Comparison of ENCODE assay signal across 14 cellular contexts in genomic region chr15:84834969-84835368, GRCh38. TPM values are rescaled to one million over a fixed set of nuclear protein-coding genes. Genes with fewer than 3 reads are reported as not detected.
"Had no signal": no experiment of that assay in that cellular context is flagged by ENCODE, and none has a peak within 500 bp of the region (broad histone marks: within the 10 kb centered on the region; RNA-seq: fewer than 3 reads in every experiment).

No MANE protein-coding gene starts in this region.

- H2AFZ ChIP-seq: neural progenitor cell had no signal

- H3K9me3 ChIP-seq: right lobe of liver, thyroid gland had no signal

- H3K36me3 ChIP-seq: neural progenitor cell, right lobe of liver, thyroid gland had no signal

- H3K4me2 ChIP-seq: neural progenitor cell had no signal

- H3K9me3 Mint-ChIP-seq: activated T-cell treated with anti-CD3 and anti-CD28 coated beads, Interleukin-2, amount 50 U/mL, for 4 hours; memory B cell; neural progenitor cell had no signal

- H3K4me3 Mint-ChIP-seq: activated naive CD8-positive, alpha-beta T cell; activated T-cell treated with anti-CD3 and anti-CD28 coated beads, Interleukin-2, amount 50 U/mL, for 4 hours; memory B cell; neural progenitor cell had no signal

- H3K9ac ChIP-seq: neural progenitor cell had no signal

- DNase-seq: activated gamma-delta T cell; activated T-cell treated with anti-CD3 and anti-CD28 coated beads, Interleukin-2, amount 50 U/mL, for 4 hours; amygdala; posterior cingulate gyrus; stimulated activated CD4-positive, alpha-beta T cell treated with anti-CD3 and anti-CD28 coated beads, Interleukin-12 subunit alpha, Interleukin-12 subunit beta, amount 100 ng/mL, for 4 hours; stimulated activated naive CD8-positive, alpha-beta T cell treated with anti-CD3 and anti-CD28 coated beads, Interleukin-15, Interleukin-2, amounts not matched to agents 100 U/mL and 50 U/mL, for 24 hours; thyroid gland had no signal

- H3K4me1 Mint-ChIP-seq: memory B cell had no signal

- H3K27me3 Mint-ChIP-seq: activated naive CD8-positive, alpha-beta T cell had no signal

- H3K27ac ChIP-seq: neural progenitor cell, right lobe of liver, thyroid gland had no signal

- H3K4me3 ChIP-seq: neural progenitor cell, right lobe of liver, thyroid gland had no signal

- H3K36me3 Mint-ChIP-seq: activated naive CD8-positive, alpha-beta T cell; neural progenitor cell had no signal

- H3K27me3 ChIP-seq: neural progenitor cell, right lobe of liver, thyroid gland had no signal

- H3K27ac Mint-ChIP-seq: activated naive CD8-positive, alpha-beta T cell; memory B cell; neural progenitor cell had no signal

RNA-seq across cellular contexts. Expression of gene SLC28A1, which starts 49.5 kb away (rescaled TPM):
- total RNA-seq: activated T-cell treated with anti-CD3 and anti-CD28 coated beads, Interleukin-2, amount 50 U/mL, for 4 hours; chondrocyte; dermis microvascular lymphatic vessel endothelial cell; T-helper 2 cell treated with Interferon-gamma antibody and Interleukin-4, amounts not matched to agents 100 ng/mL and 5 ng/mL, for 36 hours; thyroid gland had no signal
